ENCODE assay signal across 1 cellular context in the genomic region with DNA sequence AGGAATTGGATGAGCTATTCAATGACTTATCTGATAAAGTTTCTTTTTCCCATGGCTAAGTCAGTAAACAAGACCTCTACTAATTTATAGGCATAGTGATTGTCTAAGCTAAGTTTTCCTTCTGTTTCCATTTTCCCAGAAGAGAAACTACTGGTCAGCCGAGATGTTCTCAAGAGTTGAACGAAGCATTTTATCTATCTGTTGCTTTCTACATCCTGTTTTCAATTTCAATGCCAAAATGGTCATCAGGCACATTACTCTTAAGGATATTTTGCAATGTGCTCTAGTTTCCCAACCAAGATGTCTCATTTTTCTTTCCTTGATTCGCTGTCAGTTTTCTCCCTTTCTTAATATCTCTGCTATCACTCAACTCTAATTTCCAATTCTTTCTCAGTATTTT.
TF ChIP-seq lines count a peak whose summit lies in the region.

No MANE protein-coding gene starts in this region.

TF ChIP-seq in GM12878, 131 proteins besides CTCF, POLR2A, EP300 and RAD21 (continued from another document):
- TF ChIP-seq, protein P1, sequence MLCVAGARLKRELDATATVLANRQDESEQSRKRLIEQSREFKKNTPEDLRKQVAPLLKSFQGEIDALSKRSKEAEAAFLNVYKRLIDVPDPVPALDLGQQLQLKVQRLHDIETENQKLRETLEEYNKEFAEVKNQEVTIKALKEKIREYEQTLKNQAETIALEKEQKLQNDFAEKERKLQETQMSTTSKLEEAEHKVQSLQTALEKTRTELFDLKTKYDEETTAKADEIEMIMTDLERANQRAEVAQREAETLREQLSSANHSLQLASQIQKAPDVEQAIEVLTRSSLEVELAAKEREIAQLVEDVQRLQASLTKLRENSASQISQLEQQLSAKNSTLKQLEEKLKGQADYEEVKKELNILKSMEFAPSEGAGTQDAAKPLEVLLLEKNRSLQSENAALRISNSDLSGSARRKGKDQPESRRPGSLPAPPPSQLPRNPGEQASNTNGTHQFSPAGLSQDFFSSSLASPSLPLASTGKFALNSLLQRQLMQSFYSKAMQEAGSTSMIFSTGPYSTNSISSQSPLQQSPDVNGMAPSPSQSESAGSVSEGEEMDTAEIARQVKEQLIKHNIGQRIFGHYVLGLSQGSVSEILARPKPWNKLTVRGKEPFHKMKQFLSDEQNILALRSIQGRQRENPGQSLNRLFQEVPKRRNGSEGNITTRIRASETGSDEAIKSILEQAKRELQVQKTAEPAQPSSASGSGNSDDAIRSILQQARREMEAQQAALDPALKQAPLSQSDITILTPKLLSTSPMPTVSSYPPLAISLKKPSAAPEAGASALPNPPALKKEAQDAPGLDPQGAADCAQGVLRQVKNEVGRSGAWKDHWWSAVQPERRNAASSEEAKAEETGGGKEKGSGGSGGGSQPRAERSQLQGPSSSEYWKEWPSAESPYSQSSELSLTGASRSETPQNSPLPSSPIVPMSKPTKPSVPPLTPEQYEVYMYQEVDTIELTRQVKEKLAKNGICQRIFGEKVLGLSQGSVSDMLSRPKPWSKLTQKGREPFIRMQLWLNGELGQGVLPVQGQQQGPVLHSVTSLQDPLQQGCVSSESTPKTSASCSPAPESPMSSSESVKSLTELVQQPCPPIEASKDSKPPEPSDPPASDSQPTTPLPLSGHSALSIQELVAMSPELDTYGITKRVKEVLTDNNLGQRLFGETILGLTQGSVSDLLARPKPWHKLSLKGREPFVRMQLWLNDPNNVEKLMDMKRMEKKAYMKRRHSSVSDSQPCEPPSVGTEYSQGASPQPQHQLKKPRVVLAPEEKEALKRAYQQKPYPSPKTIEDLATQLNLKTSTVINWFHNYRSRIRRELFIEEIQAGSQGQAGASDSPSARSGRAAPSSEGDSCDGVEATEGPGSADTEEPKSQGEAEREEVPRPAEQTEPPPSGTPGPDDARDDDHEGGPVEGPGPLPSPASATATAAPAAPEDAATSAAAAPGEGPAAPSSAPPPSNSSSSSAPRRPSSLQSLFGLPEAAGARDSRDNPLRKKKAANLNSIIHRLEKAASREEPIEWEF (IDR thresholded peaks at IDR 0.05; ENCODE audit: insufficient replicate concordance, low read depth, low read length), result no peak
TF ChIP-seq in GM12878: peak in this region for 0.
